Comparison of ENCODE assay signal across 15 cellular contexts in the genomic region with DNA sequence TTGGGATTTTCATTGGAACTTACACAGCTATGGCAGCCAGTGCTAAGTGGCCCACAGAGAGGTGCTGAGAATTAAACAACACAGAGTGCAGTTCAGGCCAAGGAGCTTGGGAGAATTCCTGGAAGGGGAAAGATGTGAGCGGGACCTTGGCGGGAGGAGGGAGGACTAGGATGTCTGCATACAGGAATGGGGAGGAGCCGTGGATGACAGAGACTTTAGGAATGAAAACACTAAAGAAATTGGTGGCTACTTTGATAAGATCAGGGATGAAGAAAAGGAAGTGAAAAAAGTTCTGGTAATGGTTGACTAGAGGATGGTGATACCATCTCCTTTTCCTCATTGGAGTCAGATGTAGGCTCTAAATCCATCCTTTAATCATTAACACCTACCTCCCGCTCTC.
DNase-seq lines count a peak whose midpoint lies in the region; ATAC-seq and TF ChIP-seq lines count a peak whose summit lies in the region.
"Had no signal": no experiment of that assay in that cellular context is flagged by ENCODE, and none has a peak within 500 bp of the region (broad histone marks: within the 10 kb centered on the region; RNA-seq: fewer than 3 reads in every experiment).

No MANE protein-coding gene starts in this region.

- 58 to 100% methylated on average over 1 to 2 of the region's 4 CpGs for WGBS in IMR-90 (ENCODE audit: extremely low coverage in 2 of 2, insufficient read length in 1 of 2), 2 experiments

- H3K4me1 ChIP-seq in IMR-90 (ENCODE audit: control insufficient read depth, insufficient read depth, low read length) (peaks cover 11% of the 10 kb centered on the region), fibroblast of lung (ENCODE audit: control insufficient read depth, extremely low read depth, insufficient read depth, low read length) (peaks cover 2% of the 10 kb centered on the region), mucosa of descending colon (ENCODE audit: low read depth) (peaks cover 3% of the 10 kb centered on the region)
- H3K4me1 ChIP-seq: pancreas, spleen, upper lobe of left lung had no signal

- H2BK120ac ChIP-seq in IMR-90 (ENCODE audit: low read depth, low read length): peak overlapping the region; percentile 86

- no peak overlapping the region for H3K4me2 ChIP-seq in IMR-90 (ENCODE audit: low read depth, low read length)
- no peak overlapping the region for H3K4me2 ChIP-seq in fibroblast of lung (ENCODE audit: extremely low read depth, insufficient read depth, low read length)

- BruUV-seq in IMR-90 (replicated peaks; lab: Mats Ljungman, UMichigan): no TSS peak
- BruUV-seq in MCF 10A (replicated peaks; lab: Mats Ljungman, UMichigan): no TSS peak

- H2AK5ac ChIP-seq in IMR-90 (ENCODE audit: low read depth, low read length): no peak overlapping the region

- no peak overlapping the region for H3K14ac ChIP-seq in IMR-90 (replicated peaks; ENCODE audit: low read depth, low read length)

- H4K20me1 ChIP-seq in IMR-90 (ENCODE audit: insufficient read depth, low read length) (no peaks in the 10 kb centered on the region), fibroblast of lung (ENCODE audit: control insufficient read depth, extremely low read depth, insufficient read depth, low read length) (no peaks in the 10 kb centered on the region)

- peak overlapping the region; percentile 70 for H4K91ac ChIP-seq in IMR-90 (ENCODE audit: insufficient read depth, low read depth, low read length)

- H3K4me1 Mint-ChIP-seq in MCF 10A (ENCODE audit: insufficient read depth, unreplicated experiment): peaks cover 6% of the 10 kb centered on the region
- H3K4me1 Mint-ChIP-seq in T-helper 17 cell: no peaks in the 10 kb centered on the region

- H4K5ac ChIP-seq in IMR-90 (ENCODE audit: low read depth, low read length): no peak overlapping the region

- H3K27ac Mint-ChIP-seq in MCF 10A (ENCODE audit: low read depth, unreplicated experiment) (no peak overlapping the region), T-helper 17 cell (no peak overlapping the region)
- H3K27ac Mint-ChIP-seq: activated CD8-positive, alpha-beta T cell treated with anti-CD3 and anti-CD28 coated beads for 36 hours had no signal

- H3K27me3 ChIP-seq in IMR-90 (ENCODE audit: control insufficient read depth, insufficient read depth, low read length) (no peaks in the 10 kb centered on the region), fibroblast of lung (ENCODE audit: control insufficient read depth, insufficient read depth, low read length) (no peaks in the 10 kb centered on the region)
- H3K27me3 ChIP-seq: pancreas, spleen, upper lobe of left lung had no signal

- POLR2A ChIA-PET in IMR-90 (lab: Charles Lee; ENCODE audit: unreplicated experiment): no interaction called here
- POLR2A ChIA-PET in MCF 10A (lab: Yijun Ruan, JAX): interaction anchor here (0.9 kb wide), 1 partner anchor 11 kb away, joined by 4 read pairs; no protein-coding TSS in a partner anchor

- CTCF ChIA-PET in IMR-90 (lab: Yijun Ruan, JAX): no interaction called here
- CTCF ChIA-PET in MCF 10A (lab: Yijun Ruan, JAX): no interaction called here

- intact Hi-C loops in IMR-90 (cut with micrococcal nuclease): no loop called here
- intact Hi-C loops in mucosa of descending colon (cut with DNase I, micrococcal nuclease): no loop called here
- intact Hi-C loops in MCF 10A (cut with micrococcal nuclease): no loop called here

- H2BK15ac ChIP-seq in IMR-90 (ENCODE audit: low read depth, low read length): no peak overlapping the region

- peak overlapping the region; percentile 77; the same call in 1 of the 2 replicates for H3K4ac ChIP-seq in IMR-90 (ENCODE audit: low read depth, low read length)

- H3K27ac ChIP-seq in IMR-90 (ENCODE audit: insufficient read depth, low read length) (no peak overlapping the region), fibroblast of lung (ENCODE audit: insufficient read depth, low read length) (no peak overlapping the region)
- H3K27ac ChIP-seq: pancreas, spleen, upper lobe of left lung had no signal

- no peak overlapping the region for H3K9ac ChIP-seq in IMR-90 (ENCODE audit: low read depth, low read length)
- no peak overlapping the region for H3K9ac ChIP-seq in fibroblast of lung (ENCODE audit: insufficient read depth, low read length)

- H2BK5ac ChIP-seq in IMR-90 (ENCODE audit: low read depth, low read length, poor library complexity, severe bottlenecking): peak overlapping the region; percentile 84

- H3K23ac ChIP-seq in IMR-90 (ENCODE audit: low read depth, low read length): no peak overlapping the region

- in situ Hi-C loops in IMR-90 (cut with MboI; ENCODE audit: low sequenced_read_pairs): no loop called here

- H2BK20ac ChIP-seq in IMR-90 (ENCODE audit: low read depth, low read length): peak overlapping the region; percentile 79; the same call in 1 of the 2 replicates

- no peak for TF ChIP-seq RAD21 in IMR-90 (IDR thresholded peaks at IDR 0.05; ENCODE audit: low read length)

- no peak overlapping the region for H2AK9ac ChIP-seq in IMR-90 (replicated peaks; ENCODE audit: low read depth, low read length, poor library complexity)

- peak; percentile 64 for DNase-seq in AG20443 (ENCODE audit: low spot score)
- DNase-seq in IMR-90: peak; percentile 73
- DNase-seq in fibroblast of lung (ENCODE audit: low read depth in 2 of 2): peak; percentile 26 to 69
- no peak for DNase-seq in mucosa of descending colon
- no peak for DNase-seq in HPDE6-E6E7 (ENCODE audit: extremely low spot score)
- DNase-seq in MCF 10A (ENCODE audit: unreplicated experiment): no peak
- no peak for DNase-seq in T-helper 17 cell
- DNase-seq in SHP77 treated with DMSO at 0.1 percent for 48 hours (lab: John Stamatoyannopoulos, UW): no peak
- DNase-seq: activated CD8-positive, alpha-beta T cell treated with anti-CD3 and anti-CD28 coated beads for 36 hours; kidney; NCI-H1694 treated with DMSO at 0.1 percent for 48 hours; pancreas; spleen; stimulated activated naive CD4-positive, alpha-beta T cell; upper lobe of left lung had no signal

- TF ChIP-seq POLR2A in IMR-90 (IDR thresholded peaks at IDR 0.05; ENCODE audit: low read depth, low read length): no peak

- H3K4me3 ChIP-seq in IMR-90 (ENCODE audit: insufficient read depth, low read depth, low read length): no peak overlapping the region
- H3K4me3 ChIP-seq in fibroblast of lung (replicated peaks in 1 of 4; ENCODE audit: control extremely low read depth in 1 of 4, insufficient read depth in 1 of 4, low read depth in 3 of 4, low read length in 4 of 4): no peak overlapping the region
- H3K4me3 ChIP-seq in mucosa of descending colon: no peak overlapping the region
- H3K4me3 ChIP-seq: pancreas, spleen, upper lobe of left lung had no signal

- dilution Hi-C loops in IMR-90 (cut with HindIII; ENCODE audit: low sequenced_read_pairs, unreplicated experiment): no loop called here

- no peak overlapping the region for H3K4me3 Mint-ChIP-seq in MCF 10A (ENCODE audit: unreplicated experiment)
- H3K4me3 Mint-ChIP-seq in T-helper 17 cell: no peak overlapping the region
- H3K4me3 Mint-ChIP-seq: activated CD8-positive, alpha-beta T cell treated with anti-CD3 and anti-CD28 coated beads for 36 hours had no signal

- H2AFZ ChIP-seq in IMR-90 (replicated peaks; ENCODE audit: low read length, poor library complexity) (peak overlapping the region; percentile 64), fibroblast of lung (ENCODE audit: low read length) (no peak overlapping the region)

- no peaks in the 10 kb centered on the region for H3K27me3 Mint-ChIP-seq in MCF 10A (ENCODE audit: insufficient read depth, unreplicated experiment)
- H3K27me3 Mint-ChIP-seq in T-helper 17 cell: no peaks in the 10 kb centered on the region
- H3K27me3 Mint-ChIP-seq: activated CD8-positive, alpha-beta T cell treated with anti-CD3 and anti-CD28 coated beads for 36 hours had no signal

- peaks cover 3% of the 10 kb centered on the region; the same call in 1 of the 2 replicates for H3K9me1 ChIP-seq in IMR-90 (ENCODE audit: insufficient read depth, low read length)

- TF ChIP-seq CTCF in IMR-90 (conservative IDR thresholded peaks at IDR 0.05; ENCODE audit: low read depth, low read length) (no peak), fibroblast of lung (conservative IDR thresholded peaks at IDR 0.05 in 1 of 2, IDR thresholded peaks at IDR 0.05 in 1 of 2; ENCODE audit: low read depth in 1 of 2, low read length in 2 of 2) (no peak), mucosa of descending colon (IDR thresholded peaks at IDR 0.05) (no peak), MCF 10A (IDR thresholded peaks at IDR 0.05; ENCODE audit: unreplicated experiment) (no peak)

- H3K18ac ChIP-seq in IMR-90 (ENCODE audit: low read depth, low read length): peak overlapping the region; percentile 69; the same call in 1 of the 2 replicates

- ATAC-seq in IMR-90 (ENCODE audit: low read depth) (peak; percentile 83), mucosa of descending colon (peak; percentile 75), T-helper 17 cell (no peak)
- ATAC-seq: activated CD8-positive, alpha-beta T cell treated with anti-CD3 and anti-CD28 coated beads for 36 hours had no signal

- no peak overlapping the region for H3K56ac ChIP-seq in IMR-90 (ENCODE audit: extremely low read depth, insufficient read depth, low read length)

- H3K9me3 Mint-ChIP-seq in MCF 10A (ENCODE audit: unreplicated experiment): no peaks in the 10 kb centered on the region
- H3K9me3 Mint-ChIP-seq: activated CD8-positive, alpha-beta T cell treated with anti-CD3 and anti-CD28 coated beads for 36 hours had no signal

- H3K79me2 ChIP-seq in fibroblast of lung (ENCODE audit: control insufficient read depth, insufficient read depth, low read length): no peaks in the 10 kb centered on the region

- peak overlapping the region in 1 of 2 experiments; percentile 70; a peak in 2 of 4 replicates for H4K8ac ChIP-seq in IMR-90 (ENCODE audit: low read depth in 2 of 2, low read length in 2 of 2)

- H3K36me3 ChIP-seq in IMR-90 (ENCODE audit: control insufficient read depth, insufficient read depth, low read length) (no peaks in the 10 kb centered on the region), fibroblast of lung (ENCODE audit: control insufficient read depth, insufficient read depth, low read length) (no peaks in the 10 kb centered on the region), mucosa of descending colon (ENCODE audit: low read depth) (no peaks in the 10 kb centered on the region)
- H3K36me3 ChIP-seq: pancreas, spleen, upper lobe of left lung had no signal

- H3K79me1 ChIP-seq in IMR-90 (ENCODE audit: low read depth in 1 of 2, low read length in 2 of 2): no peaks in the 10 kb centered on the region

- H3K9me3 ChIP-seq in IMR-90 (ENCODE audit: control insufficient read depth, insufficient read depth, low read length) (no peaks in the 10 kb centered on the region), fibroblast of lung (ENCODE audit: control insufficient read depth, insufficient read depth, low read depth, low read length) (no peaks in the 10 kb centered on the region), mucosa of descending colon (no peaks in the 10 kb centered on the region), T-helper 17 cell (ENCODE audit: control insufficient read depth, low read length, poor library complexity, severe bottlenecking) (peaks cover 2% of the 10 kb centered on the region)
- H3K9me3 ChIP-seq: pancreas, upper lobe of left lung had no signal

- H3K36me3 Mint-ChIP-seq in MCF 10A (ENCODE audit: insufficient read depth, unreplicated experiment) (peaks cover 7% of the 10 kb centered on the region), T-helper 17 cell (ENCODE audit: low read depth) (no peaks in the 10 kb centered on the region)

TF ChIP-seq in IMR-90, 13 proteins besides CTCF, POLR2A, EP300 and RAD21 (continues in another document):
- no peak for TF ChIP-seq RFX5 (IDR thresholded peaks at IDR 0.05; ENCODE audit: low read depth, low read length)

Comparison
In these comparisons a context has a peak if more than half of its experiments do, and no peak if none do; other contexts are left out.
1. DNase-seq: peak in AG20443 (single experiment), IMR-90 (single experiment) and fibroblast of lung (2 of 2); none in mucosa of descending colon (0 of 3), HPDE6-E6E7 (single experiment), MCF 10A (single experiment), T-helper 17 cell (0 of 3) and SHP77 treated with DMSO at 0.1 percent for 48 hours (single experiment).